1 cellular context compared by ENCODE assay signal in the genomic region with DNA sequence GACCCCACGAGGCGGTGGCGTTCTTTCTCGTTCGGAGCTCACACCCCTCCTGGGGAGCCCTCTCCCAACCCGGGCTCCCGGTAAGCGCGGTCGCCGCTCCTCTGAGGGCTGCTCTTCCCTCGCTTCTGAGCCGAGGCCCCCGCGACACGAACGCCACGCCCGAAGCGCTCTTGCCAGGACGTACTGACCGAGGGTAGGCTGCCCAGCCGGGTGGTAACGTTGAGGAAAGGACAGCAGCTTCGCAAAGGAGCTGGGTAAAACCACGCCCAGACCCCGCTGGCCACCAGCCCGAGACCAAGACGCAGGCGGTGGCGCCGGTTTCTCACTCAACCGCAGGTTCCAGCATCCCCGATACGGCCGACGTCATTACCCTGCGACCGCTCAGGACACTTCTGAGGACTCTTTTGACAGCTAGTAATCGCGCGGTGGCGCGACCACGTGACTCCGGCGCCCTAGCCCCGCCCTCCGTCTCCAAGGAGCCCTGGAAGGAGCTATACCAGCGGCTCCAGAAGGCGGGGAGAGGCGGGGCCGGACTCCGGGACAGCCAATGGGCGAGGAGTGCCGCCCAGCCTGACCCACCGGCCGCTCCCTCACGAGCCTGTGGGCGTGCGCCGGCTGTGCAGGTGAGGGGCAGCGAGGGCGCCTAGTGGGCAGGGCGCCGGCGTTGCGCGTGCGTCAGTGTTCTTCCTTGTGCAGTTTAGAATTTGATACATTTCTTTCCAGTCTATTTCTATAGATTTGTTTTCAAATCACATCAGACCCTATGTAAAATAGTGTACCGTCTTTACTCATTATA.
TF ChIP-seq lines count a peak whose summit lies in the region.

No MANE protein-coding gene starts in this region.

TF ChIP-seq in HepG2, 621 proteins besides CTCF, POLR2A, EP300 and RAD21 (continued from another document and continues in another):
- TF ChIP-seq ZNF839 (CRISPR knock-in tag; IDR thresholded peaks at IDR 0.05; ENCODE audit: borderline replicate concordance) (peak; percentile 84; the same call in 1 of the 2 replicates), MAFF (IDR thresholded peaks at IDR 0.05; ENCODE audit: low read depth, low read length) (no peak; the same call in 1 of the 2 replicates), ZNF225 (CRISPR knock-in tag; IDR thresholded peaks at IDR 0.05) (peak; percentile 90), KDM2A (CRISPR knock-in tag; IDR thresholded peaks at IDR 0.05; ENCODE audit: borderline replicate concordance, low read depth) (peak; percentile 98), ZNF101 (CRISPR knock-in tag; IDR thresholded peaks at IDR 0.05; ENCODE audit: borderline replicate concordance, low read depth) (no peak), MBD4 (IDR thresholded peaks at IDR 0.05; ENCODE audit: borderline replicate concordance, low read length) (no peak), EHMT2 (IDR thresholded peaks at IDR 0.05; ENCODE audit: borderline replicate concordance, low read depth, low read length) (no peak), ZNF564 (CRISPR knock-in tag; IDR thresholded peaks at IDR 0.05) (no peak), TSC22D2 (CRISPR knock-in tag; IDR thresholded peaks at IDR 0.05; ENCODE audit: borderline replicate concordance) (no peak), ZSCAN25 (CRISPR knock-in tag; IDR thresholded peaks at IDR 0.05) (peak; percentile 85), ARNT2 (CRISPR knock-in tag; IDR thresholded peaks at IDR 0.05; ENCODE audit: low read depth) (peak; percentile 87), KDM1A (CRISPR knock-in tag; IDR thresholded peaks at IDR 0.05) (peak; percentile 64; the same call in 1 of the 2 replicates), SSRP1 (CRISPR knock-in tag; IDR thresholded peaks at IDR 0.05) (no peak), ZNF501 (CRISPR knock-in tag; IDR thresholded peaks at IDR 0.05) (peak; percentile 100), ZNF205 (CRISPR knock-in tag; IDR thresholded peaks at IDR 0.05) (peak; percentile 91), ZNF343 (CRISPR knock-in tag; IDR thresholded peaks at IDR 0.05) (peak; percentile 72; the same call in 1 of the 2 replicates), NR3C1 (CRISPR knock-in tag; IDR thresholded peaks at IDR 0.05) (no peak), ZNF256 (CRISPR knock-in tag; conservative IDR thresholded peaks at IDR 0.05) (no peak), NR1H2 (CRISPR knock-in tag; IDR thresholded peaks at IDR 0.05; ENCODE audit: borderline replicate concordance, low read depth) (no peak), HOXA7 (CRISPR knock-in tag; IDR thresholded peaks at IDR 0.05) (no peak), SIN3B (IDR thresholded peaks at IDR 0.05; ENCODE audit: low read length) (peak; percentile 81), SRF (IDR thresholded peaks at IDR 0.05; ENCODE audit: low read depth, low read length) (peak; percentile 73), ZNF569 (CRISPR knock-in tag; IDR thresholded peaks at IDR 0.05; ENCODE audit: borderline replicate concordance) (no peak), ELF4 (CRISPR knock-in tag; IDR thresholded peaks at IDR 0.05; ENCODE audit: borderline replicate concordance) (no peak), WIZ (CRISPR knock-in tag; IDR thresholded peaks at IDR 0.05) (no peak), PHF21A (CRISPR knock-in tag; IDR thresholded peaks at IDR 0.05) (peak; percentile 79), ZBTB38 (CRISPR knock-in tag; IDR thresholded peaks at IDR 0.05) (peak; percentile 64; the same call in 1 of the 2 replicates), ZFP90 (CRISPR knock-in tag; IDR thresholded peaks at IDR 0.05; ENCODE audit: borderline replicate concordance) (peak; percentile 59), HES4 (CRISPR knock-in tag; IDR thresholded peaks at IDR 0.05; ENCODE audit: borderline replicate concordance) (peak; percentile 59; the same call in 1 of the 2 replicates), DMAP1 (CRISPR knock-in tag; IDR thresholded peaks at IDR 0.05) (peak; percentile 89), MED8 (CRISPR knock-in tag; IDR thresholded peaks at IDR 0.05; ENCODE audit: insufficient replicate concordance) (no peak), BORCS8-MEF2B (CRISPR knock-in tag; IDR thresholded peaks at IDR 0.05) (peak; percentile 65), SP140L (CRISPR knock-in tag; IDR thresholded peaks at IDR 0.05; ENCODE audit: borderline replicate concordance) (no peak; the same call in 1 of the 2 replicates), NCOA5 (CRISPR knock-in tag; IDR thresholded peaks at IDR 0.05) (peak; percentile 61; the same call in 1 of the 2 replicates), MAZ (IDR thresholded peaks at IDR 0.05; ENCODE audit: borderline replicate concordance, low read depth, low read length) (peak; percentile 77), MAZ (CRISPR knock-in tag; IDR thresholded peaks at IDR 0.05; ENCODE audit: low read depth) (peak; percentile 84)
- TF ChIP-seq, protein P1, sequence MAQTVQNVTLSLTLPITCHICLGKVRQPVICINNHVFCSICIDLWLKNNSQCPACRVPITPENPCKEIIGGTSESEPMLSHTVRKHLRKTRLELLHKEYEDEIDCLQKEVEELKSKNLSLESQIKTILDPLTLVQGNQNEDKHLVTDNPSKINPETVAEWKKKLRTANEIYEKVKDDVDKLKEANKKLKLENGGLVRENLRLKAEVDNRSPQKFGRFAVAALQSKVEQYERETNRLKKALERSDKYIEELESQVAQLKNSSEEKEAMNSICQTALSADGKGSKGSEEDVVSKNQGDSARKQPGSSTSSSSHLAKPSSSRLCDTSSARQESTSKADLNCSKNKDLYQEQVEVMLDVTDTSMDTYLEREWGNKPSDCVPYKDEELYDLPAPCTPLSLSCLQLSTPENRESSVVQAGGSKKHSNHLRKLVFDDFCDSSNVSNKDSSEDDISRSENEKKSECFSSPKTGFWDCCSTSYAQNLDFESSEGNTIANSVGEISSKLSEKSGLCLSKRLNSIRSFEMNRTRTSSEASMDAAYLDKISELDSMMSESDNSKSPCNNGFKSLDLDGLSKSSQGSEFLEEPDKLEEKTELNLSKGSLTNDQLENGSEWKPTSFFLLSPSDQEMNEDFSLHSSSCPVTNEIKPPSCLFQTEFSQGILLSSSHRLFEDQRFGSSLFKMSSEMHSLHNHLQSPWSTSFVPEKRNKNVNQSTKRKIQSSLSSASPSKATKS (CRISPR knock-in tag; IDR thresholded peaks at IDR 0.05), result no peak
- TF ChIP-seq, protein P2, sequence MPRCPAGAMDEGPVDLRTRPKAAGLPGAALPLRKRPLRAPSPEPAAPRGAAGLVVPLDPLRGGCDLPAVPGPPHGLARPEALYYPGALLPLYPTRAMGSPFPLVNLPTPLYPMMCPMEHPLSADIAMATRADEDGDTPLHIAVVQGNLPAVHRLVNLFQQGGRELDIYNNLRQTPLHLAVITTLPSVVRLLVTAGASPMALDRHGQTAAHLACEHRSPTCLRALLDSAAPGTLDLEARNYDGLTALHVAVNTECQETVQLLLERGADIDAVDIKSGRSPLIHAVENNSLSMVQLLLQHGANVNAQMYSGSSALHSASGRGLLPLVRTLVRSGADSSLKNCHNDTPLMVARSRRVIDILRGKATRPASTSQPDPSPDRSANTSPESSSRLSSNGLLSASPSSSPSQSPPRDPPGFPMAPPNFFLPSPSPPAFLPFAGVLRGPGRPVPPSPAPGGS (CRISPR knock-in tag; IDR thresholded peaks at IDR 0.05), result peak; percentile 76
- TF ChIP-seq, protein P3, sequence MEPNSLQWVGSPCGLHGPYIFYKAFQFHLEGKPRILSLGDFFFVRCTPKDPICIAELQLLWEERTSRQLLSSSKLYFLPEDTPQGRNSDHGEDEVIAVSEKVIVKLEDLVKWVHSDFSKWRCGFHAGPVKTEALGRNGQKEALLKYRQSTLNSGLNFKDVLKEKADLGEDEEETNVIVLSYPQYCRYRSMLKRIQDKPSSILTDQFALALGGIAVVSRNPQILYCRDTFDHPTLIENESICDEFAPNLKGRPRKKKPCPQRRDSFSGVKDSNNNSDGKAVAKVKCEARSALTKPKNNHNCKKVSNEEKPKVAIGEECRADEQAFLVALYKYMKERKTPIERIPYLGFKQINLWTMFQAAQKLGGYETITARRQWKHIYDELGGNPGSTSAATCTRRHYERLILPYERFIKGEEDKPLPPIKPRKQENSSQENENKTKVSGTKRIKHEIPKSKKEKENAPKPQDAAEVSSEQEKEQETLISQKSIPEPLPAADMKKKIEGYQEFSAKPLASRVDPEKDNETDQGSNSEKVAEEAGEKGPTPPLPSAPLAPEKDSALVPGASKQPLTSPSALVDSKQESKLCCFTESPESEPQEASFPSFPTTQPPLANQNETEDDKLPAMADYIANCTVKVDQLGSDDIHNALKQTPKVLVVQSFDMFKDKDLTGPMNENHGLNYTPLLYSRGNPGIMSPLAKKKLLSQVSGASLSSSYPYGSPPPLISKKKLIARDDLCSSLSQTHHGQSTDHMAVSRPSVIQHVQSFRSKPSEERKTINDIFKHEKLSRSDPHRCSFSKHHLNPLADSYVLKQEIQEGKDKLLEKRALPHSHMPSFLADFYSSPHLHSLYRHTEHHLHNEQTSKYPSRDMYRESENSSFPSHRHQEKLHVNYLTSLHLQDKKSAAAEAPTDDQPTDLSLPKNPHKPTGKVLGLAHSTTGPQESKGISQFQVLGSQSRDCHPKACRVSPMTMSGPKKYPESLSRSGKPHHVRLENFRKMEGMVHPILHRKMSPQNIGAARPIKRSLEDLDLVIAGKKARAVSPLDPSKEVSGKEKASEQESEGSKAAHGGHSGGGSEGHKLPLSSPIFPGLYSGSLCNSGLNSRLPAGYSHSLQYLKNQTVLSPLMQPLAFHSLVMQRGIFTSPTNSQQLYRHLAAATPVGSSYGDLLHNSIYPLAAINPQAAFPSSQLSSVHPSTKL (CRISPR knock-in tag; IDR thresholded peaks at IDR 0.05), result peak; percentile 84
- TF ChIP-seq, protein P4, sequence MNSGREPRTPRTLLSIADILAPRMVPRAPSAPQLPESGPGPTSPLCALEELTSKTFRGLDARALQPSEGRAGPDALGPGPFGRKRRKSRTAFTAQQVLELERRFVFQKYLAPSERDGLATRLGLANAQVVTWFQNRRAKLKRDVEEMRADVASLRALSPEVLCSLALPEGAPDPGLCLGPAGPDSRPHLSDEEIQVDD (CRISPR knock-in tag; IDR thresholded peaks at IDR 0.05; ENCODE audit: borderline replicate concordance), result no peak
- TF ChIP-seq, protein P5, sequence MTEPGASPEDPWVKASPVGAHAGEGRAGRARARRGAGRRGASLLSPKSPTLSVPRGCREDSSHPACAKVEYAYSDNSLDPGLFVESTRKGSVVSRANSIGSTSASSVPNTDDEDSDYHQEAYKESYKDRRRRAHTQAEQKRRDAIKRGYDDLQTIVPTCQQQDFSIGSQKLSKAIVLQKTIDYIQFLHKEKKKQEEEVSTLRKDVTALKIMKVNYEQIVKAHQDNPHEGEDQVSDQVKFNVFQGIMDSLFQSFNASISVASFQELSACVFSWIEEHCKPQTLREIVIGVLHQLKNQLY (CRISPR knock-in tag; IDR thresholded peaks at IDR 0.05), result peak; percentile 79
- TF ChIP-seq, protein P6, sequence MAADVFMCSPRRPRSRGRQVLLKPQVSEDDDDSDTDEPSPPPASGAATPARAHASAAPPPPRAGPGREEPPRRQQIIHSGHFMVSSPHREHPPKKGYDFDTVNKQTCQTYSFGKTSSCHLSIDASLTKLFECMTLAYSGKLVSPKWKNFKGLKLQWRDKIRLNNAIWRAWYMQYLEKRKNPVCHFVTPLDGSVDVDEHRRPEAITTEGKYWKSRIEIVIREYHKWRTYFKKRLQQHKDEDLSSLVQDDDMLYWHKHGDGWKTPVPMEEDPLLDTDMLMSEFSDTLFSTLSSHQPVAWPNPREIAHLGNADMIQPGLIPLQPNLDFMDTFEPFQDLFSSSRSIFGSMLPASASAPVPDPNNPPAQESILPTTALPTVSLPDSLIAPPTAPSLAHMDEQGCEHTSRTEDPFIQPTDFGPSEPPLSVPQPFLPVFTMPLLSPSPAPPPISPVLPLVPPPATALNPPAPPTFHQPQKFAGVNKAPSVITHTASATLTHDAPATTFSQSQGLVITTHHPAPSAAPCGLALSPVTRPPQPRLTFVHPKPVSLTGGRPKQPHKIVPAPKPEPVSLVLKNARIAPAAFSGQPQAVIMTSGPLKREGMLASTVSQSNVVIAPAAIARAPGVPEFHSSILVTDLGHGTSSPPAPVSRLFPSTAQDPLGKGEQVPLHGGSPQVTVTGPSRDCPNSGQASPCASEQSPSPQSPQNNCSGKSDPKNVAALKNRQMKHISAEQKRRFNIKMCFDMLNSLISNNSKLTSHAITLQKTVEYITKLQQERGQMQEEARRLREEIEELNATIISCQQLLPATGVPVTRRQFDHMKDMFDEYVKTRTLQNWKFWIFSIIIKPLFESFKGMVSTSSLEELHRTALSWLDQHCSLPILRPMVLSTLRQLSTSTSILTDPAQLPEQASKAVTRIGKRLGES (CRISPR knock-in tag; IDR thresholded peaks at IDR 0.05; ENCODE audit: borderline replicate concordance), result peak; percentile 61; the same call in 1 of the 2 replicates
- TF ChIP-seq, protein P7, sequence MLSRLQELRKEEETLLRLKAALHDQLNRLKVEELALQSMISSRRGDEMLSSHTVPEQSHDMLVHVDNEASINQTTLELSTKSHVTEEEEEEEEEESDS (CRISPR knock-in tag; IDR thresholded peaks at IDR 0.05; ENCODE audit: borderline replicate concordance), result no peak
- TF ChIP-seq, protein P8, sequence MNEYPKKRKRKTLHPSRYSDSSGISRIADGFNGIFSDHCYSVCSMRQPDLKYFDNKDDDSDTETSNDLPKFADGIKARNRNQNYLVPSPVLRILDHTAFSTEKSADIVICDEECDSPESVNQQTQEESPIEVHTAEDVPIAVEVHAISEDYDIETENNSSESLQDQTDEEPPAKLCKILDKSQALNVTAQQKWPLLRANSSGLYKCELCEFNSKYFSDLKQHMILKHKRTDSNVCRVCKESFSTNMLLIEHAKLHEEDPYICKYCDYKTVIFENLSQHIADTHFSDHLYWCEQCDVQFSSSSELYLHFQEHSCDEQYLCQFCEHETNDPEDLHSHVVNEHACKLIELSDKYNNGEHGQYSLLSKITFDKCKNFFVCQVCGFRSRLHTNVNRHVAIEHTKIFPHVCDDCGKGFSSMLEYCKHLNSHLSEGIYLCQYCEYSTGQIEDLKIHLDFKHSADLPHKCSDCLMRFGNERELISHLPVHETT (CRISPR knock-in tag; conservative IDR thresholded peaks at IDR 0.05), result peak; percentile 95
- TF ChIP-seq, protein P9, sequence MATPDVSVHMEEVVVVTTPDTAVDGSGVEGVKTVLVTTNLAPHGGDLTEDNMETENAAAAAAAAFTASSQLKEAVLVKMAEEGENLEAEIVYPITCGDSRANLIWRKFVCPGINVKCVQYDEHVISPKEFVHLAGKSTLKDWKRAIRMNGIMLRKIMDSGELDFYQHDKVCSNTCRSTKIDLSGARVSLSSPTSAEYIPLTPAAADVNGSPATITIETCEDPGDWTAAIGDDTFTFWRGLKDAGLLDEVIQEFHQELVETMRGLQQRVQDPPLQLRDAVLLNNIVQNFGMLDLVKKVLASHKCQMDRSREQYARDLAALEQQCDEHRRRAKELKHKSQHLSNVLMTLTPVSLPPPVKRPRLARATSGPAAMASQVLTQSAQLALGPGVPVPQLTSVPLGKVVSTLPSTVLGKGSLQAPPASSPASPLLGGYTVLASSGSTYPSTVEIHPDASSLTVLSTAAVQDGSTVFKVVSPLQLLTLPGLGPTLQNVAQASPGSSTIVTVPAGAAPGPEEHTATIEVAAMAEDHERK (CRISPR knock-in tag; IDR thresholded peaks at IDR 0.05; ENCODE audit: low read depth), result peak; percentile 48; the same call in 1 of the 2 replicates
- TF ChIP-seq, protein P10, sequence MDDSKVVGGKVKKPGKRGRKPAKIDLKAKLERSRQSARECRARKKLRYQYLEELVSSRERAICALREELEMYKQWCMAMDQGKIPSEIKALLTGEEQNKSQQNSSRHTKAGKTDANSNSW (CRISPR knock-in tag; IDR thresholded peaks at IDR 0.05; ENCODE audit: borderline replicate concordance), result no peak
